In the genomic region with DNA sequence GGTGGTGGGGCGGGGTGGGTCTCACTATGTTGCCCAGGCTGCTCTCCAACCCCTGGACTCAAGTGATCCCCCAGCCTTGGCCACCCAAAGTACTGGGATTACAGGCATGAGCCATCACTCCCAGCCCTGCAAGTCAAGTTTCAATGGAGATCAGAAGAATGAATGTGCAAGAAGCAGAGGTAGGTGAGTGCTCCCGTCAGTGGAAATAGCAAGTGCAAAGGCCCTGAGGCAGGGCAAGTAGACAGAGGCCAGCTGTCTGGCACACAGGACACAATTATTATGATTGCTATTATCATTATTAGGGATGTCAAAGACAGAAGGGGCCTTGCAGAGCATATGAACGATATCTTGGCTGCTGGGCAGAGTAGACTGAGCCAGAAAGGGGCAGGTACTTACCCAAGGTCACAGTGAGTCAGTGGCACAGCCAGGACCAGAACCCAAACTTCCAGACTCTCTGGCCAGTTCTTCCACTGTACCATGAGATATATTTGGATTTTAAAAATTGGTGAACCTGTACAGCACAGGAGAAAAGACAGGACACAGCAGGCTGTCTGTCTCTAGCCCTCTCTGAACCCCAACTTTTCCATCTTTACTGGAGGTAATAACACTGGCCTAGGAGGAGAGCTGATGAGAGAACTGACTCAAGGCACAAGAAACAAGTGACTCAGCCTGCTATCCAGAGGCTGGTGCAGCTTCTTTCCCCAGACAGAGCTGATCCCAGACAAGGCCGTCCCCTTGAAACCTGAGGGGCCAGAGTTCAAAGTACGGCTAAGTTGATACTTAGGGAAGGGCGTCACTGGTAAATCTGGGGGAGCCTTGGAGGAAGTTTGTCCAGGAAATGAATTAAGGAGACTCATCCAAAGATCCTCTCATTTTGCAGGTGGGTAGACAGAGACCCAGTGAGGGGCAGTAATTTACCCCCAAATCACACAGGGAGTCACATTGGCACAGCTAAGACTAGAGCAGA, we compare ENCODE assay signal across 10 cellular contexts. TPM values are rescaled to one million over a fixed set of nuclear protein-coding genes. Genes with fewer than 3 reads are reported as not detected.
A peak's percentile ranks its signal among the peaks of the same experiment; 100 is the strongest.
DNase-seq lines count a peak whose midpoint lies in the region; ATAC-seq and TF ChIP-seq lines count a peak whose summit lies in the region.
"Had no signal": no experiment of that assay in that cellular context is flagged by ENCODE, and none has a peak within 500 bp of the region (broad histone marks: within the 10 kb centered on the region; RNA-seq: fewer than 3 reads in every experiment).

No MANE protein-coding gene starts in this region.

- H3K4me1 ChIP-seq in left ventricle myocardium inferior = peaks cover 15% of the 10 kb centered on the region
- peaks cover 0 to 8% of the 10 kb centered on the region in 2 donors for H3K4me1 ChIP-seq in right atrium auricular region
- H3K4me1 ChIP-seq in adipocyte (ENCODE audit: control insufficient read depth, insufficient read depth, low read length) = peaks cover 5% of the 10 kb centered on the region
- peaks cover 6 to 73% (median 55%) of the 10 kb centered on the region in 4 donors for H3K4me1 ChIP-seq in liver (ENCODE audit: control insufficient read depth in 4 of 4, insufficient read depth in 4 of 4, low read length in 3 of 4)
- peaks cover 4 to 17% (median 9%) of the 10 kb centered on the region in 4 donors for H3K4me1 ChIP-seq in upper lobe of left lung

- peak overlapping the region; percentile 76 for H3K4me3 ChIP-seq in left ventricle myocardium inferior
- peak overlapping the region in 1 of 2 donors; percentile 76 for H3K4me3 ChIP-seq in right atrium auricular region
- H3K4me3 ChIP-seq in adipocyte (ENCODE audit: low read length) = peak overlapping the region; percentile 89
- H3K4me3 ChIP-seq in liver (ENCODE audit: low read depth in 1 of 3, low read length in 3 of 3) = peak overlapping the region; percentile 57 to 92 (median 63)
- peak overlapping the region in 3 of 4 donors; percentile 68 to 79 (median 73) for H3K4me3 ChIP-seq in upper lobe of left lung

- H3K27ac ChIP-seq in left ventricle myocardium inferior (replicated peaks) (no peak overlapping the region), right atrium auricular region (no peak overlapping the region), liver (ENCODE audit: low read depth in 1 of 2, low read length in 2 of 2) (peak overlapping the region; percentile 5 to 22), upper lobe of left lung (peak overlapping the region in 2 of 4 donors; percentile 4 to 88)

- intact Hi-C loops in left ventricle myocardium inferior (cut with micrococcal nuclease) = no loop called here
- intact Hi-C loops in cardiac septum (cut with DNase I) = no loop called here

- WGBS in liver = 39% methylated on average over 6 of the region's 6 CpGs
- WGBS in upper lobe of left lung, 2 donors = 68 to 84% methylated on average over 6 of the region's 6 CpGs

- TF ChIP-seq EP300 in upper lobe of left lung (IDR thresholded peaks at IDR 0.05) = no peak

- TF ChIP-seq RAD21 in liver (IDR thresholded peaks at IDR 0.05) = no peak

- TF ChIP-seq POLR2A in upper lobe of left lung (IDR thresholded peaks at IDR 0.05) = no peak

- ATAC-seq in upper lobe of left lung (ENCODE audit: low FRiP score in 2 of 2) = no peak
- no peak for ATAC-seq in GM19351 (IDR thresholded peaks at IDR 0.05; ENCODE audit: unreplicated experiment)

- H3K27me3 ChIP-seq in left ventricle myocardium inferior (ENCODE audit: low read depth) (peaks cover 9% of the 10 kb centered on the region), right atrium auricular region (no peaks in the 10 kb centered on the region), adipocyte (replicated peaks; ENCODE audit: control insufficient read depth, insufficient read depth, low read length) (no peaks in the 10 kb centered on the region), liver (ENCODE audit: control insufficient read depth in 4 of 4, insufficient read depth in 4 of 4, low read length in 3 of 4) (no peaks in the 10 kb centered on the region), upper lobe of left lung (no peaks in the 10 kb centered on the region)

- H3K36me3 ChIP-seq in left ventricle myocardium inferior (peaks cover 21% of the 10 kb centered on the region), right atrium auricular region (peaks cover 20% of the 10 kb centered on the region), adipocyte (ENCODE audit: control insufficient read depth, insufficient read depth, low read length, severe bottlenecking) (peaks cover 13% of the 10 kb centered on the region), liver (ENCODE audit: control insufficient read depth in 4 of 4, insufficient read depth in 3 of 4, low read depth in 1 of 4, low read length in 3 of 4) (peaks cover 5 to 17% (median 10%) of the 10 kb centered on the region in 4 donors), upper lobe of left lung (peaks cover 0 to 28% (median 15%) of the 10 kb centered on the region in 4 donors)

- H3K9me3 ChIP-seq in left ventricle myocardium inferior (replicated peaks) (no peaks in the 10 kb centered on the region), right atrium auricular region (no peaks in the 10 kb centered on the region), adipocyte (ENCODE audit: control insufficient read depth, low read length) (no peaks in the 10 kb centered on the region), liver (ENCODE audit: control insufficient read depth in 4 of 4, low read length in 3 of 4) (no peaks in the 10 kb centered on the region), upper lobe of left lung (no peaks in the 10 kb centered on the region)

- no peak for DNase-seq in left ventricle myocardium inferior
- no peak for DNase-seq in right atrium auricular region (ENCODE audit: low spot score)
- DNase-seq in adipocyte (ENCODE audit: low read depth) = no peak
- DNase-seq in upper lobe of left lung = no peak
- DNase-seq in ureter (ENCODE audit: low spot score) = no peak
- DNase-seq in cardiac septum (ENCODE audit: low spot score) = no peak
- DNase-seq: DMS153, NCI-H510A had no signal

- TF ChIP-seq CTCF in left ventricle myocardium inferior (IDR thresholded peaks at IDR 0.05; ENCODE audit: borderline replicate concordance) (no peak), right atrium auricular region (IDR thresholded peaks at IDR 0.05) (no peak), liver (IDR thresholded peaks at IDR 0.05; ENCODE audit: low read depth, low read length, missing input control) (no peak), upper lobe of left lung (IDR thresholded peaks at IDR 0.05) (no peak)

- H3K9ac ChIP-seq in adipocyte (ENCODE audit: low read length) = no peak overlapping the region
- H3K9ac ChIP-seq in liver (ENCODE audit: low read depth in 1 of 2, low read length in 2 of 2) = peak overlapping the region; percentile 10 to 61

TF ChIP-seq in liver, 16 proteins besides CTCF, POLR2A, EP300 and RAD21:
- TF ChIP-seq, protein P1, sequence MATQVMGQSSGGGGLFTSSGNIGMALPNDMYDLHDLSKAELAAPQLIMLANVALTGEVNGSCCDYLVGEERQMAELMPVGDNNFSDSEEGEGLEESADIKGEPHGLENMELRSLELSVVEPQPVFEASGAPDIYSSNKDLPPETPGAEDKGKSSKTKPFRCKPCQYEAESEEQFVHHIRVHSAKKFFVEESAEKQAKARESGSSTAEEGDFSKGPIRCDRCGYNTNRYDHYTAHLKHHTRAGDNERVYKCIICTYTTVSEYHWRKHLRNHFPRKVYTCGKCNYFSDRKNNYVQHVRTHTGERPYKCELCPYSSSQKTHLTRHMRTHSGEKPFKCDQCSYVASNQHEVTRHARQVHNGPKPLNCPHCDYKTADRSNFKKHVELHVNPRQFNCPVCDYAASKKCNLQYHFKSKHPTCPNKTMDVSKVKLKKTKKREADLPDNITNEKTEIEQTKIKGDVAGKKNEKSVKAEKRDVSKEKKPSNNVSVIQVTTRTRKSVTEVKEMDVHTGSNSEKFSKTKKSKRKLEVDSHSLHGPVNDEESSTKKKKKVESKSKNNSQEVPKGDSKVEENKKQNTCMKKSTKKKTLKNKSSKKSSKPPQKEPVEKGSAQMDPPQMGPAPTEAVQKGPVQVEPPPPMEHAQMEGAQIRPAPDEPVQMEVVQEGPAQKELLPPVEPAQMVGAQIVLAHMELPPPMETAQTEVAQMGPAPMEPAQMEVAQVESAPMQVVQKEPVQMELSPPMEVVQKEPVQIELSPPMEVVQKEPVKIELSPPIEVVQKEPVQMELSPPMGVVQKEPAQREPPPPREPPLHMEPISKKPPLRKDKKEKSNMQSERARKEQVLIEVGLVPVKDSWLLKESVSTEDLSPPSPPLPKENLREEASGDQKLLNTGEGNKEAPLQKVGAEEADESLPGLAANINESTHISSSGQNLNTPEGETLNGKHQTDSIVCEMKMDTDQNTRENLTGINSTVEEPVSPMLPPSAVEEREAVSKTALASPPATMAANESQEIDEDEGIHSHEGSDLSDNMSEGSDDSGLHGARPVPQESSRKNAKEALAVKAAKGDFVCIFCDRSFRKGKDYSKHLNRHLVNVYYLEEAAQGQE (IDR thresholded peaks at IDR 0.05) = no peak
- TF ChIP-seq HNF4A (conservative IDR thresholded peaks at IDR 0.05) = peak; percentile 45 to 46

RNA-seq across cellular contexts. Expression of a gene that starts 1.4 kb away (rescaled TPM):
- total RNA-seq in left ventricle myocardium inferior (8.9 TPM), right atrium auricular region (10 to 100 TPM; 20.0 to 25.6 TPM), liver (10 to 100 TPM; 26.9 to 61.2 TPM), upper lobe of left lung (10 to 100 TPM; 12.0 to 25.8 (median 19.6) TPM), ureter (39.2 TPM), cardiac septum (14.3 TPM)
- 10 to 100 TPM; 60.8 to 63.6 TPM for polyA plus RNA-seq in liver

RNA-seq across cellular contexts. Expression of a gene that starts 25.7 kb away (rescaled TPM):
- total RNA-seq in left ventricle myocardium inferior = 75.6 TPM
- total RNA-seq in right atrium auricular region = 10 to 100 TPM; 16.2 to 17.8 TPM
- total RNA-seq in liver = 100 to 1,000 TPM in 1 of 2 donors, 10 to 100 TPM in 1; 99.1 to 258 TPM
- polyA plus RNA-seq in liver = 10 to 100 TPM; 40.2 to 49.3 TPM
- 10 to 100 TPM; 30.6 to 48.2 (median 38.2) TPM for total RNA-seq in upper lobe of left lung
- 45.4 TPM for total RNA-seq in ureter
- total RNA-seq in cardiac septum = 68.2 TPM

RNA-seq across cellular contexts. Expression of a gene that starts 26.0 kb away (rescaled TPM):
- total RNA-seq in left ventricle myocardium inferior (0.25 TPM), right atrium auricular region (1 to 10 TPM in 1 of 2 donors, under 1 TPM in 1; 0.48 to 3.8 TPM), liver (1 to 10 TPM in 1 of 2 donors, under 1 TPM in 1; 0.50 to 2.3 TPM), upper lobe of left lung (10 to 100 TPM in 3 of 6 donors, 1 to 10 TPM in 3; 5.2 to 21.1 (median 12.7) TPM), ureter (10.2 TPM), cardiac septum (1.7 TPM)
- under 1 TPM; 0.31 to 0.81 TPM for polyA plus RNA-seq in liver

RNA-seq across cellular contexts. Expression of a gene that starts 35.1 kb away (rescaled TPM):
- 22.5 TPM for total RNA-seq in left ventricle myocardium inferior
- 10 to 100 TPM; 17.9 to 21.5 TPM for total RNA-seq in right atrium auricular region
- total RNA-seq in liver = 10 to 100 TPM; 20.9 to 27.5 TPM
- 10 to 100 TPM; 15.7 to 24.8 TPM for polyA plus RNA-seq in liver
- total RNA-seq in upper lobe of left lung = 10 to 100 TPM in 4 of 6 donors, 1 to 10 TPM in 2; 6.4 to 37.1 (median 28.4) TPM
- 34.8 TPM for total RNA-seq in ureter
- 16.9 TPM for total RNA-seq in cardiac septum

RNA-seq across cellular contexts. Expression of a gene that starts 35.2 kb away (rescaled TPM):
- total RNA-seq in left ventricle myocardium inferior (0.14 TPM), right atrium auricular region (not detected), liver (1 to 10 TPM in 1 of 2 donors, under 1 TPM in 1; 0.09 to 1.1 TPM), upper lobe of left lung (1 to 10 TPM in 2 of 6 donors, under 1 TPM in 4; 0.23 to 3.1 (median 0.43) TPM), ureter (0.62 TPM), cardiac septum (0.16 TPM)
- under 1 TPM; 0.23 to 0.26 TPM for polyA plus RNA-seq in liver

Comparison
In these comparisons a context has a peak if more than half of its experiments do, and no peak if none do; other contexts are left out.
1. H3K27ac ChIP-seq: peak in liver (2 of 2); none in left ventricle myocardium inferior (single experiment) and right atrium auricular region (0 of 2).